Comparison of ENCODE assay signal across 8 cellular contexts in genomic region chr2:205683179-205683978, GRCh38. TPM values are rescaled to one million over a fixed set of nuclear protein-coding genes. Genes with fewer than 3 reads are reported as not detected.
DNase-seq lines count a peak whose midpoint lies in the region; ATAC-seq and TF ChIP-seq lines count a peak whose summit lies in the region.

No MANE protein-coding gene starts in this region.

- H3K27ac Mint-ChIP-seq in activated T-cell treated with anti-CD3 and anti-CD28 coated beads, Interleukin-2, amount 50 U/mL, for 72 hours: no peak overlapping the region

- H3K4me3 ChIP-seq in adipocyte (ENCODE audit: low read length) (peak overlapping the region; percentile 82), tibial nerve (peak overlapping the region; percentile 54 to 94 (median 68))

- no peak for DNase-seq in activated T-cell treated with anti-CD3 and anti-CD28 coated beads, Interleukin-2, amount 50 U/mL, for 72 hours
- DNase-seq in activated T-cell treated with anti-CD3 and anti-CD28 coated beads for 4 hours (no peak), adipocyte (ENCODE audit: low read depth) (peak; percentile 93), left kidney (ENCODE audit: low read depth, low spot score) (peak; percentile 52), tibial nerve (ENCODE audit: low spot score in 2 of 2) (no peak), ecto neural progenitor cell (ENCODE audit: low spot score) (no peak), DMS153 (lab: John Stamatoyannopoulos, UW) (no peak)

- H3K4me1 ChIP-seq in adipocyte (ENCODE audit: control insufficient read depth, insufficient read depth, low read length): peaks cover 34% of the 10 kb centered on the region
- peaks cover 0 to 54% (median 11%) of the 10 kb centered on the region in 4 donors for H3K4me1 ChIP-seq in tibial nerve

- no peaks in the 10 kb centered on the region for H3K36me3 Mint-ChIP-seq in activated T-cell treated with anti-CD3 and anti-CD28 coated beads, Interleukin-2, amount 50 U/mL, for 72 hours (ENCODE audit: insufficient read depth in 2 of 2)

- no peak for TF ChIP-seq CTCF in tibial nerve (IDR thresholded peaks at IDR 0.05)

- no peak for ATAC-seq in activated T-cell treated with anti-CD3 and anti-CD28 coated beads, Interleukin-2, amount 50 U/mL, for 72 hours (replicated peaks in 1 of 2)
- ATAC-seq in HG03565 (IDR thresholded peaks at IDR 0.05; ENCODE audit: unreplicated experiment): no peak

- H3K4me1 Mint-ChIP-seq in activated T-cell treated with anti-CD3 and anti-CD28 coated beads, Interleukin-2, amount 50 U/mL, for 72 hours (ENCODE audit: low read depth): peaks cover 47% of the 10 kb centered on the region

- no peak for TF ChIP-seq EP300 in tibial nerve (IDR thresholded peaks at IDR 0.05)

- H3K27me3 Mint-ChIP-seq in activated T-cell treated with anti-CD3 and anti-CD28 coated beads, Interleukin-2, amount 50 U/mL, for 72 hours (ENCODE audit: low read depth): peaks cover 80% of the 10 kb centered on the region

- H3K27ac ChIP-seq in tibial nerve: peak overlapping the region; percentile 62 to 93 (median 86)

- WGBS in tibial nerve, 2 donors: 8 to 15% methylated on average over 9 of the region's 9 CpGs

- peak overlapping the region; percentile 85 to 87 for H3K4me3 Mint-ChIP-seq in activated T-cell treated with anti-CD3 and anti-CD28 coated beads, Interleukin-2, amount 50 U/mL, for 72 hours

- H3K36me3 ChIP-seq in adipocyte (ENCODE audit: control insufficient read depth, insufficient read depth, low read length, severe bottlenecking): no peaks in the 10 kb centered on the region
- H3K36me3 ChIP-seq in tibial nerve: no peaks in the 10 kb centered on the region

- no peaks in the 10 kb centered on the region for H3K27me3 ChIP-seq in adipocyte (replicated peaks; ENCODE audit: control insufficient read depth, insufficient read depth, low read length)
- H3K27me3 ChIP-seq in tibial nerve: no peaks in the 10 kb centered on the region

- no peaks in the 10 kb centered on the region for H3K9me3 Mint-ChIP-seq in activated T-cell treated with anti-CD3 and anti-CD28 coated beads, Interleukin-2, amount 50 U/mL, for 72 hours

- peak overlapping the region; percentile 90 for H3K9ac ChIP-seq in adipocyte (ENCODE audit: low read length)

- no peaks in the 10 kb centered on the region for H3K9me3 ChIP-seq in adipocyte (ENCODE audit: control insufficient read depth, low read length)
- H3K9me3 ChIP-seq in tibial nerve: no peaks in the 10 kb centered on the region

- no peak for TF ChIP-seq POLR2A in tibial nerve (IDR thresholded peaks at IDR 0.05)

RNA-seq across cellular contexts. Expression of gene NRP2, which starts 1.1 kb away (rescaled TPM):
- 1 to 10 TPM; 2.5 to 2.6 TPM for total RNA-seq in activated T-cell treated with anti-CD3 and anti-CD28 coated beads, Interleukin-2, amount 50 U/mL, for 72 hours
- total RNA-seq in tibial nerve: 100 to 1,000 TPM; 128 to 196 (median 176) TPM

Comparison
In these comparisons a context has a peak if more than half of its experiments do, and no peak if none do; other contexts are left out.
1. DNase-seq: peak in adipocyte (single experiment) and left kidney (single experiment); none in activated T-cell treated with anti-CD3 and anti-CD28 coated beads, Interleukin-2, amount 50 U/mL, for 72 hours (0 of 2), activated T-cell treated with anti-CD3 and anti-CD28 coated beads for 4 hours (single experiment), tibial nerve (0 of 2), ecto neural progenitor cell (single experiment) and DMS153 (single experiment).
2. RNA of gene NRP2, which starts 1.1 kb away (total RNA-seq): 128 to 196 TPM in tibial nerve; 2.5 to 2.6 TPM in activated T-cell treated with anti-CD3 and anti-CD28 coated beads, Interleukin-2, amount 50 U/mL, for 72 hours; every median in the first group is over 10 times any median in the second.